In genomic region chr10:54550016-54550415, GRCh38 we compare ENCODE assay signal across 33 cellular contexts.
"Had no signal": no experiment of that assay in that cellular context is flagged by ENCODE, and none has a peak within 500 bp of the region (broad histone marks: within the 10 kb centered on the region; RNA-seq: fewer than 3 reads in every experiment).

No MANE protein-coding gene starts in this region.

- H3K4me1 ChIP-seq: adrenal gland, esophagus muscularis mucosa, foreskin keratinocyte, gastrocnemius medialis, heart left ventricle had no signal

- H3K27ac Mint-ChIP-seq: activated CD4-positive, alpha-beta memory T cell treated with anti-CD3 and anti-CD28 coated beads for 36 hours; activated CD4-positive, alpha-beta T cell treated with anti-CD3 and anti-CD28 coated beads for 36 hours; activated CD4-positive, alpha-beta T cell treated with anti-CD3 and anti-CD28 coated beads, Interleukin-2, amount 10 ng/mL, durations not matched to agents 24 days and 14 days; activated CD8-positive, alpha-beta memory T cell treated with anti-CD3 and anti-CD28 coated beads, Interleukin-2, amount 10 ng/mL, durations not matched to agents 7 days and 5 days; activated CD8-positive, alpha-beta T cell treated with anti-CD3 and anti-CD28 coated beads, Interleukin-2, amount 10 ng/mL, durations not matched to agents 7 days and 5 days; activated naive CD4-positive, alpha-beta T cell treated with anti-CD3 and anti-CD28 coated beads for 36 hours; activated naive CD4-positive, alpha-beta T cell treated with anti-CD3 and anti-CD28 coated beads, Interleukin-2, amount 50 U/mL, for 24 hours; activated naive CD8-positive, alpha-beta T cell treated with anti-CD3 and anti-CD28 coated beads for 36 hours; activated naive CD8-positive, alpha-beta T cell treated with anti-CD3 and anti-CD28 coated beads, Interleukin-2, amount 50 U/mL, for 24 hours; activated T-helper 1 cell treated with anti-CD3 and anti-CD28 coated beads, Interleukin-12 subunit alpha, Interleukin-12 subunit beta, Interleukin-2, Interleukin-4 antibody, amounts not matched to agents 30 ng/mL and 10 ng/mL and 1 ng/mL, durations not matched to agents 14 hours and 24 hours and 36 hours; activated T-helper 2 cell treated with anti-CD3 and anti-CD28 coated beads, Interferon-gamma antibody, Interleukin-2, Interleukin-4, amounts not matched to agents 10 μg/mL and 5 μg/mL and 100 μg/mL, durations not matched to agents 14 hours and 24 hours and 36 hours; effector memory CD8-positive, alpha-beta T cell had no signal

- H3K27ac ChIP-seq: adrenal gland, body of pancreas, esophagus muscularis mucosa, foreskin keratinocyte, gastrocnemius medialis, heart left ventricle had no signal

- H3K4me3 Mint-ChIP-seq: activated CD4-positive, alpha-beta memory T cell treated with anti-CD3 and anti-CD28 coated beads for 36 hours; activated CD4-positive, alpha-beta T cell treated with anti-CD3 and anti-CD28 coated beads for 36 hours; activated CD4-positive, alpha-beta T cell treated with anti-CD3 and anti-CD28 coated beads, Interleukin-2, amount 10 ng/mL, durations not matched to agents 24 days and 14 days; activated CD8-positive, alpha-beta memory T cell treated with anti-CD3 and anti-CD28 coated beads, Interleukin-2, amount 10 ng/mL, durations not matched to agents 7 days and 5 days; activated CD8-positive, alpha-beta T cell treated with anti-CD3 and anti-CD28 coated beads, Interleukin-2, amount 10 ng/mL, durations not matched to agents 7 days and 5 days; activated naive CD4-positive, alpha-beta T cell treated with anti-CD3 and anti-CD28 coated beads for 36 hours; activated naive CD4-positive, alpha-beta T cell treated with anti-CD3 and anti-CD28 coated beads, Interleukin-2, amount 50 U/mL, for 24 hours; activated naive CD8-positive, alpha-beta T cell treated with anti-CD3 and anti-CD28 coated beads for 36 hours; activated naive CD8-positive, alpha-beta T cell treated with anti-CD3 and anti-CD28 coated beads, Interleukin-2, amount 50 U/mL, for 24 hours; activated T-helper 1 cell treated with anti-CD3 and anti-CD28 coated beads, Interleukin-12 subunit alpha, Interleukin-12 subunit beta, Interleukin-2, Interleukin-4 antibody, amounts not matched to agents 30 ng/mL and 10 ng/mL and 1 ng/mL, durations not matched to agents 14 hours and 24 hours and 36 hours; effector memory CD8-positive, alpha-beta T cell had no signal

- DNase-seq: activated CD4-positive, alpha-beta memory T cell treated with anti-CD3 and anti-CD28 coated beads for 36 hours; activated CD4-positive, alpha-beta T cell treated with anti-CD3 and anti-CD28 coated beads for 36 hours; activated CD4-positive, alpha-beta T cell treated with anti-CD3 and anti-CD28 coated beads, Interleukin-2, amount 10 ng/mL, durations not matched to agents 24 days and 14 days; activated CD4-positive, CD25-positive, alpha-beta regulatory T cell; activated CD4-positive, CD25-positive, alpha-beta regulatory T cell treated with anti-CD3 and anti-CD28 coated beads, Interleukin-2, amount 50 U/mL, for 72 hours; activated CD8-positive, alpha-beta memory T cell treated with anti-CD3 and anti-CD28 coated beads, Interleukin-2, amount 10 ng/mL, durations not matched to agents 7 days and 5 days; activated CD8-positive, alpha-beta memory T cell treated with anti-CD3 and anti-CD28 coated beads, Interleukin-2, amount 50 U/mL, for 4 hours; activated CD8-positive, alpha-beta T cell treated with anti-CD3 and anti-CD28 coated beads, Interleukin-2, amount 10 ng/mL, durations not matched to agents 7 days and 5 days; activated effector memory CD4-positive, alpha-beta T cell treated with anti-CD3 and anti-CD28 coated beads, Interleukin-2, amount 50 U/mL, for 16 hours; activated naive CD4-positive, alpha-beta T cell treated with anti-CD3 and anti-CD28 coated beads for 36 hours; activated naive CD8-positive, alpha-beta T cell treated with anti-CD3 and anti-CD28 coated beads for 36 hours; activated naive CD8-positive, alpha-beta T cell treated with anti-CD3 and anti-CD28 coated beads, Interleukin-2, amount 50 U/mL, for 24 hours; activated T-cell treated with anti-CD3 and anti-CD28 coated beads, Interleukin-2, amount 50 U/mL, for 1 hour; activated T-cell treated with anti-CD3 and anti-CD28 coated beads, Interleukin-2, amount 50 U/mL, for 48 hours; adrenal gland; amygdala; aorta; body of pancreas; caudate nucleus; cortex of kidney; dermis blood vessel endothelial cell; effector CD4-positive, alpha-beta T cell; effector memory CD8-positive, alpha-beta T cell; erythroblast; foreskin keratinocyte; gastrocnemius medialis; glutamatergic neuron; heart left ventricle; T-helper 2 cell had no signal

- H3K4me1 Mint-ChIP-seq: activated CD4-positive, alpha-beta T cell treated with anti-CD3 and anti-CD28 coated beads for 36 hours; activated CD4-positive, alpha-beta T cell treated with anti-CD3 and anti-CD28 coated beads, Interleukin-2, amount 10 ng/mL, durations not matched to agents 24 days and 14 days; activated CD8-positive, alpha-beta memory T cell treated with anti-CD3 and anti-CD28 coated beads, Interleukin-2, amount 10 ng/mL, durations not matched to agents 7 days and 5 days; activated naive CD4-positive, alpha-beta T cell treated with anti-CD3 and anti-CD28 coated beads, Interleukin-2, amount 50 U/mL, for 24 hours; activated naive CD8-positive, alpha-beta T cell treated with anti-CD3 and anti-CD28 coated beads for 36 hours; activated naive CD8-positive, alpha-beta T cell treated with anti-CD3 and anti-CD28 coated beads, Interleukin-2, amount 50 U/mL, for 24 hours had no signal

- H3K36me3 Mint-ChIP-seq: activated CD4-positive, alpha-beta memory T cell treated with anti-CD3 and anti-CD28 coated beads for 36 hours; activated CD8-positive, alpha-beta memory T cell treated with anti-CD3 and anti-CD28 coated beads, Interleukin-2, amount 10 ng/mL, durations not matched to agents 7 days and 5 days; activated naive CD4-positive, alpha-beta T cell treated with anti-CD3 and anti-CD28 coated beads, Interleukin-2, amount 50 U/mL, for 24 hours; activated naive CD8-positive, alpha-beta T cell treated with anti-CD3 and anti-CD28 coated beads for 36 hours had no signal

- H3K27me3 Mint-ChIP-seq: activated CD4-positive, alpha-beta memory T cell treated with anti-CD3 and anti-CD28 coated beads for 36 hours; activated CD4-positive, alpha-beta T cell treated with anti-CD3 and anti-CD28 coated beads for 36 hours; activated CD4-positive, alpha-beta T cell treated with anti-CD3 and anti-CD28 coated beads, Interleukin-2, amount 10 ng/mL, durations not matched to agents 24 days and 14 days; activated CD8-positive, alpha-beta memory T cell treated with anti-CD3 and anti-CD28 coated beads, Interleukin-2, amount 10 ng/mL, durations not matched to agents 7 days and 5 days; activated naive CD4-positive, alpha-beta T cell treated with anti-CD3 and anti-CD28 coated beads, Interleukin-2, amount 50 U/mL, for 24 hours; activated naive CD8-positive, alpha-beta T cell treated with anti-CD3 and anti-CD28 coated beads for 36 hours; activated naive CD8-positive, alpha-beta T cell treated with anti-CD3 and anti-CD28 coated beads, Interleukin-2, amount 50 U/mL, for 24 hours; effector memory CD8-positive, alpha-beta T cell had no signal

- H3K9me3 ChIP-seq: adrenal gland, body of pancreas, esophagus muscularis mucosa, gastrocnemius medialis, heart left ventricle had no signal

- H3K9me3 Mint-ChIP-seq: activated CD4-positive, alpha-beta T cell treated with anti-CD3 and anti-CD28 coated beads, Interleukin-2, amount 10 ng/mL, durations not matched to agents 24 days and 14 days; activated naive CD4-positive, alpha-beta T cell treated with anti-CD3 and anti-CD28 coated beads, Interleukin-2, amount 50 U/mL, for 24 hours; activated naive CD8-positive, alpha-beta T cell treated with anti-CD3 and anti-CD28 coated beads, Interleukin-2, amount 50 U/mL, for 24 hours; activated T-helper 1 cell treated with anti-CD3 and anti-CD28 coated beads, Interleukin-12 subunit alpha, Interleukin-12 subunit beta, Interleukin-2, Interleukin-4 antibody, amounts not matched to agents 30 ng/mL and 10 ng/mL and 1 ng/mL, durations not matched to agents 14 hours and 24 hours and 36 hours had no signal

- ATAC-seq: activated CD4-positive, alpha-beta T cell treated with anti-CD3 and anti-CD28 coated beads for 36 hours; activated CD8-positive, alpha-beta memory T cell treated with anti-CD3 and anti-CD28 coated beads, Interleukin-2, amount 10 ng/mL, durations not matched to agents 7 days and 5 days; activated CD8-positive, alpha-beta T cell treated with anti-CD3 and anti-CD28 coated beads, Interleukin-2, amount 10 ng/mL, durations not matched to agents 7 days and 5 days; activated naive CD8-positive, alpha-beta T cell treated with anti-CD3 and anti-CD28 coated beads, Interleukin-2, amount 50 U/mL, for 24 hours; body of pancreas; effector memory CD8-positive, alpha-beta T cell; foreskin keratinocyte; gastrocnemius medialis; heart left ventricle had no signal

- H3K4me3 ChIP-seq: adrenal gland, body of pancreas, esophagus muscularis mucosa, gastrocnemius medialis, heart left ventricle had no signal

- H3K36me3 ChIP-seq: adrenal gland, esophagus muscularis mucosa, gastrocnemius medialis, heart left ventricle had no signal

- H3K27me3 ChIP-seq: adrenal gland, body of pancreas, esophagus muscularis mucosa, foreskin keratinocyte, gastrocnemius medialis, heart left ventricle had no signal
